ENCODE assay signal across 7 cellular contexts in genomic region chr9:33721674-33722358, GRCh38.
DNase-seq lines count a peak whose midpoint lies in the region; ATAC-seq, FAIRE-seq and TF ChIP-seq lines count a peak whose summit lies in the region.

No MANE protein-coding gene starts in this region.

- peak; percentile 68 for ATAC-seq in HG03097 (IDR thresholded peaks at IDR 0.05; ENCODE audit: low FRiP score, unreplicated experiment)
- peak; percentile 88 for ATAC-seq in left colon

- intact Hi-C loops in left colon (cut with DNase I, micrococcal nuclease) = loop anchor here (5.0 to 10.0 kb wide), 2 partner anchors 97 to 100 kb away; no protein-coding TSS in a partner anchor

- TF ChIP-seq CTCF in cardiac fibroblast (IDR thresholded peaks at IDR 0.05; ENCODE audit: low read depth, low read length) = peak; percentile 100

- H3K4me3 ChIP-seq in cardiac fibroblast (replicated peaks in 1 of 2; ENCODE audit: low read depth in 2 of 2, low read length in 2 of 2) = no peak overlapping the region

- no peak for TF ChIP-seq POLR2A in GM12892 (IDR thresholded peaks at IDR 0.05; ENCODE audit: low read depth, low read length)

- peak; percentile 99 for FAIRE-seq in GM12892 (lab: Jason Lieb, UNC)

- peak; percentile 50 for DNase-seq in GM12892 (ENCODE audit: insufficient read length)
- DNase-seq in NCI-H2227 treated with DMSO at 0.1 percent for 48 hours (lab: John Stamatoyannopoulos, UW) = peak; percentile 77
- peak; percentile 73 for DNase-seq in activated CD4-positive, CD25-positive, alpha-beta regulatory T cell treated with anti-CD3 and anti-CD28 coated beads, Interleukin-2, amount 50 U/mL, for 16 hours (ENCODE audit: low read depth, low spot score)
- DNase-seq in cardiac fibroblast (ENCODE audit: low read depth in 2 of 2) = peak; percentile 86 to 89
- DNase-seq in left colon = peak; percentile 62 to 92
- peak; percentile 92 to 93 for DNase-seq in stimulated activated CD4-positive, alpha-beta T cell treated with anti-CD3 and anti-CD28 coated beads, Interleukin-2, amount 100 ng/mL, for 24 hours
